10 cellular contexts compared by ENCODE assay signal in genomic region chr4:95289028-95289634, GRCh38.
DNase-seq lines count a peak whose midpoint lies in the region; ATAC-seq, FAIRE-seq and TF ChIP-seq lines count a peak whose summit lies in the region.
"Had no signal": no experiment of that assay in that cellular context is flagged by ENCODE, and none has a peak within 500 bp of the region (broad histone marks: within the 10 kb centered on the region; RNA-seq: fewer than 3 reads in every experiment).

No MANE protein-coding gene starts in this region.

- intact Hi-C loops in left ventricle myocardium superior (cut with micrococcal nuclease) = no loop called here
- intact Hi-C loops in left ventricle myocardium inferior (cut with micrococcal nuclease) = no loop called here
- intact Hi-C loops in GM12878 (cut with micrococcal nuclease; ENCODE audit: unreplicated experiment) = no loop called here
- intact Hi-C loops in colonic mucosa (cut with DNase I) = no loop called here
- intact Hi-C loops in upper lobe of right lung (cut with DNase I) = no loop called here
- intact Hi-C loops in posterior vena cava (cut with DNase I) = no loop called here

- no peak for TF ChIP-seq POLR2A in GM12878 (IDR thresholded peaks at IDR 0.05; ENCODE audit: low read depth, low read length)

- H3K4me2 ChIP-seq in GM12878 (ENCODE audit: control insufficient read depth, insufficient read depth) = no peak overlapping the region

- no peak for TF ChIP-seq RAD21 in GM12878 (IDR thresholded peaks at IDR 0.05; ENCODE audit: insufficient read depth, low read depth, low read length)

- H3K27ac ChIP-seq in left ventricle myocardium inferior (replicated peaks) (no peak overlapping the region), GM12878 (ENCODE audit: control insufficient read depth, insufficient read depth) (no peak overlapping the region), colonic mucosa (no peak overlapping the region), upper lobe of right lung (no peak overlapping the region)

- ATAC-seq in left ventricle myocardium superior (peak; percentile 37), HG03442 (IDR thresholded peaks at IDR 0.05; ENCODE audit: unreplicated experiment) (peak; percentile 81), GM12878 (peak; percentile 82), upper lobe of right lung (no peak)

- peaks cover 7% of the 10 kb centered on the region for H3K9me3 ChIP-seq in left ventricle myocardium inferior (replicated peaks)
- no peaks in the 10 kb centered on the region for H3K9me3 ChIP-seq in GM12878 (replicated peaks; ENCODE audit: control insufficient read depth, insufficient read depth, low read length)
- no peaks in the 10 kb centered on the region for H3K9me3 ChIP-seq in colonic mucosa
- no peaks in the 10 kb centered on the region for H3K9me3 ChIP-seq in upper lobe of right lung

- RAD21 ChIA-PET in GM12878 (lab: Charles Lee; ENCODE audit: unreplicated experiment) = interaction anchor here (1.0 kb wide), 1 partner anchor 105 kb away, joined by 3 read pairs; no protein-coding TSS in a partner anchor

- H3K36me3 ChIP-seq in left ventricle myocardium inferior (no peaks in the 10 kb centered on the region), GM12878 (ENCODE audit: control insufficient read depth in 2 of 2, insufficient read depth in 2 of 2, low read length in 1 of 2) (no peaks in the 10 kb centered on the region), colonic mucosa (no peaks in the 10 kb centered on the region), upper lobe of right lung (no peaks in the 10 kb centered on the region)

- H3K27me3 ChIP-seq in left ventricle myocardium inferior (ENCODE audit: low read depth) (no peaks in the 10 kb centered on the region), GM12878 (replicated peaks in 1 of 2; ENCODE audit: control insufficient read depth in 2 of 2, insufficient read depth in 2 of 2, low read length in 1 of 2) (no peaks in the 10 kb centered on the region), colonic mucosa (no peaks in the 10 kb centered on the region), upper lobe of right lung (no peaks in the 10 kb centered on the region)

- no TSS peak for BruUV-seq in GM12878 (replicated peaks; lab: Mats Ljungman, UMichigan)

- no peak for DNase-seq in left ventricle myocardium superior
- DNase-seq in left ventricle myocardium inferior = no peak
- no peak for DNase-seq in GM12878 (ENCODE audit: low read depth, low spot score)
- DNase-seq in colonic mucosa = no peak
- DNase-seq in upper lobe of right lung = no peak
- DNase-seq in posterior vena cava (ENCODE audit: low spot score) = no peak
- DNase-seq in UCSD-AML1 (lab: John Stamatoyannopoulos, UW; ENCODE audit: unreplicated experiment) = no peak
- DNase-seq: activated effector memory CD4-positive, alpha-beta T cell treated with anti-CD3 and anti-CD28 coated beads, Interleukin-2, amount 50 U/mL, for 16 hours; naive B cell had no signal

- SMC1A ChIA-PET in GM12878 (lab: Charles Lee; ENCODE audit: uncharacterized antibody, unreplicated experiment) = interaction anchor here (1.4 to 2.0 kb wide), 3 partner anchors 9 to 221 kb away, joined by 3 to 5 read pairs (median 4); no protein-coding TSS in a partner anchor

- H3K79me2 ChIP-seq in GM12878 (ENCODE audit: control insufficient read depth, insufficient read depth, low read length) = no peaks in the 10 kb centered on the region

- H3K4me1 ChIP-seq in left ventricle myocardium inferior (no peaks in the 10 kb centered on the region), GM12878 (ENCODE audit: control insufficient read depth, insufficient read depth, low read length) (no peaks in the 10 kb centered on the region), colonic mucosa (no peaks in the 10 kb centered on the region), upper lobe of right lung (peaks cover 2% of the 10 kb centered on the region)

- WGBS in GM12878 (ENCODE audit: insufficient coverage, insufficient replicate concordance, low lambda C conversion rate, missing lambda C conversion rate) = 0% methylated on average over 1 of the region's 1 CpG

- TF ChIP-seq EP300 in GM12878 (IDR thresholded peaks at IDR 0.05; ENCODE audit: borderline replicate concordance in 1 of 2, control insufficient read depth in 1 of 2, low read depth in 2 of 2, low read length in 2 of 2) = no peak

- no peak overlapping the region; the same call in 1 of the 2 replicates for H2AFZ ChIP-seq in GM12878 (ENCODE audit: control insufficient read depth, low read depth, low read length)

- POLR2A ChIA-PET in GM12878 (lab: Charles Lee) = no interaction called here

- no peak for FAIRE-seq in GM12878 (lab: Jason Lieb, UNC)

- no peak for TF ChIP-seq CTCF in left ventricle myocardium inferior (IDR thresholded peaks at IDR 0.05; ENCODE audit: borderline replicate concordance)
- TF ChIP-seq CTCF in GM12878 (IDR thresholded peaks at IDR 0.05 in 2 of 3, conservative IDR thresholded peaks at IDR 0.05 in 1 of 3; ENCODE audit: control insufficient read depth in 2 of 3, extremely low read depth in 1 of 3, insufficient read depth in 1 of 3, low read depth in 3 of 3, low read length in 3 of 3) = no peak
- no peak for TF ChIP-seq CTCF in colonic mucosa (IDR thresholded peaks at IDR 0.05)
- no peak for TF ChIP-seq CTCF in upper lobe of right lung (IDR thresholded peaks at IDR 0.05)

- no peaks in the 10 kb centered on the region for H4K20me1 ChIP-seq in GM12878 (ENCODE audit: control insufficient read depth, insufficient read depth)

- H3K9ac ChIP-seq in GM12878 (ENCODE audit: control insufficient read depth, insufficient read depth, low read length) = no peak overlapping the region
- H3K9ac ChIP-seq in colonic mucosa (ENCODE audit: low read depth in 2 of 2, low read length in 2 of 2) = no peak overlapping the region

- in situ Hi-C loops in GM12878 (cut with MboI) = no loop called here

- H3K4me3 ChIP-seq in left ventricle myocardium inferior (no peak overlapping the region), GM12878 (no peak overlapping the region), colonic mucosa (no peak overlapping the region), upper lobe of right lung (no peak overlapping the region)

- CTCF ChIA-PET in GM12878 (lab: Yijun Ruan, JAX) = interaction anchor here (0.7 kb wide), 1 partner anchor 126 kb away, joined by 4 read pairs; no protein-coding TSS in a partner anchor

TF ChIP-seq in GM12878, 131 proteins besides CTCF, POLR2A, EP300 and RAD21:
- TF ChIP-seq CHD1 (IDR thresholded peaks at IDR 0.05; ENCODE audit: low read depth, low read length) (no peak), NBN (IDR thresholded peaks at IDR 0.05) (no peak), STAT1 (conservative IDR thresholded peaks at IDR 0.05) (no peak), ZSCAN29 (IDR thresholded peaks at IDR 0.05) (no peak), ZNF207 (IDR thresholded peaks at IDR 0.05; ENCODE audit: borderline replicate concordance) (no peak), CREB1 (IDR thresholded peaks at IDR 0.05; ENCODE audit: low read depth) (no peak), TCF12 (IDR thresholded peaks at IDR 0.05; ENCODE audit: low read depth, low read length) (no peak), POLR2AphosphoS5 (IDR thresholded peaks at IDR 0.05; ENCODE audit: low read length) (no peak), SREBF2 (IDR thresholded peaks at IDR 0.05; ENCODE audit: low read length) (no peak), SUZ12 (IDR thresholded peaks at IDR 0.05; ENCODE audit: unreplicated experiment) (no peak), E2F4 (IDR thresholded peaks at IDR 0.05; ENCODE audit: low read depth, low read length) (no peak), SMARCA5 (IDR thresholded peaks at IDR 0.05) (no peak), MEF2B (IDR thresholded peaks at IDR 0.05; ENCODE audit: partially characterized antibody, poor library complexity, severe bottlenecking) (peak; percentile 15), BACH1 (IDR thresholded peaks at IDR 0.05; ENCODE audit: borderline replicate concordance) (no peak), RUNX3 (IDR thresholded peaks at IDR 0.05; ENCODE audit: low read length) (no peak; the same call in 1 of the 2 replicates), NR2F1 (conservative IDR thresholded peaks at IDR 0.05) (peak; percentile 87), MTA2 (IDR thresholded peaks at IDR 0.05; ENCODE audit: low read depth) (peak; percentile 38; the same call in 1 of the 2 replicates), SPI1 (IDR thresholded peaks at IDR 0.05; ENCODE audit: borderline replicate concordance, insufficient read depth, low read depth, low read length) (no peak), ATF7 (IDR thresholded peaks at IDR 0.05; ENCODE audit: low read depth) (0 out of 2 replicates have a peak, but pooled peaks have one; percentile 18)
- TF ChIP-seq, protein P1, sequence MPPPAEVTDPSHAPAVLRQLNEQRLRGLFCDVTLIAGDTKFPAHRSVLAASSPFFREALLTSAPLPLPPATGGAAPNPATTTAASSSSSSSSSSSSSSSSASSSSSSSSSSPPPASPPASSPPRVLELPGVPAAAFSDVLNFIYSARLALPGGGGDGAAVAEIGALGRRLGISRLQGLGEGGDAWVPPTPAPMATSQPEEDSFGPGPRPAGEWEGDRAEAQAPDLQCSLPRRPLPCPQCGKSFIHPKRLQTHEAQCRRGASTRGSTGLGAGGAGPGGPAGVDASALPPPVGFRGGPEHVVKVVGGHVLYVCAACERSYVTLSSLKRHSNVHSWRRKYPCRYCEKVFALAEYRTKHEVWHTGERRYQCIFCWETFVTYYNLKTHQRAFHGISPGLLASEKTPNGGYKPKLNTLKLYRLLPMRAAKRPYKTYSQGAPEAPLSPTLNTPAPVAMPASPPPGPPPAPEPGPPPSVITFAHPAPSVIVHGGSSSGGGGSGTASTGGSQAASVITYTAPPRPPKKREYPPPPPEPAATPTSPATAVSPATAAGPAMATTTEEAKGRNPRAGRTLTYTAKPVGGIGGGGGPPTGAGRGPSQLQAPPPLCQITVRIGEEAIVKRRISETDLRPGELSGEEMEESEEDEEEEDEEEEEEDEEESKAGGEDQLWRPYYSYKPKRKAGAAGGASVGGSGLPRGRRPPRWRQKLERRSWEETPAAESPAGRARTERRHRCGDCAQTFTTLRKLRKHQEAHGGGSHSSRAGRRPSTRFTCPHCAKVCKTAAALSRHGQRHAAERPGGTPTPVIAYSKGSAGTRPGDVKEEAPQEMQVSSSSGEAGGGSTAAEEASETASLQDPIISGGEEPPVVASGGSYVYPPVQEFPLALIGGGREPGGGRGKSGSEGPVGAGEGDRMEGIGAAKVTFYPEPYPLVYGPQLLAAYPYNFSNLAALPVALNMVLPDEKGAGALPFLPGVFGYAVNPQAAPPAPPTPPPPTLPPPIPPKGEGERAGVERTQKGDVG (CRISPR knock-in tag; IDR thresholded peaks at IDR 0.05) = no peak
